Comparison of ENCODE assay signal across 16 cellular contexts in the genomic region with DNA sequence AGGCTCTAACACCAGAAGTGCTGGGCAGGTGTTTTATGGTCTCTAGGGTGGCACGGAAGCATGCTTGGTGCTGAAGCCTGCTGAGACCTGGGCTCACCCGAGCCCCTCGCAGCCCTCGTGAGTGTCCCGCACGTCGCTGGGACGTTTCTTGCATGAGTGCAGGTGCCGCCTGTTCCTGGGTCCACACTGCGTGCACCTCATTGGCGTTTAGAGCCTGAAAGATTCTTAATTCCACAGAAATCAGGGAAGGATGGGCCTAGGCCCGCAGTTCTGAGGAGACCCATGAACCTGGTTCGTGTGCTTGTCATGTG. TPM values are rescaled to one million over a fixed set of nuclear protein-coding genes. Genes with fewer than 3 reads are reported as not detected.
A peak's percentile ranks its signal among the peaks of the same experiment; 100 is the strongest.
DNase-seq lines count a peak whose midpoint lies in the region; ATAC-seq, FAIRE-seq and TF ChIP-seq lines count a peak whose summit lies in the region.
"Had no signal": no experiment of that assay in that cellular context is flagged by ENCODE, and none has a peak within 500 bp of the region (broad histone marks: within the 10 kb centered on the region; RNA-seq: fewer than 3 reads in every experiment).

No MANE protein-coding gene starts in this region.

- TF ChIP-seq CTCF in kidney (IDR thresholded peaks at IDR 0.05; ENCODE audit: borderline replicate concordance, extremely low read depth, insufficient read depth), result no peak
- TF ChIP-seq CTCF in colonic mucosa (IDR thresholded peaks at IDR 0.05), result no peak

- H3K4me3 ChIP-seq in kidney (ENCODE audit: low read length in 2 of 2), result no peak overlapping the region
- no peak overlapping the region for H3K4me3 ChIP-seq in colonic mucosa
- H3K4me3 ChIP-seq: BLaER1 treated with 17β-estradiol and CSF1 and Interleukin-3, amounts not matched to agents 10 nM and 100 nM; GM12878; GM23248 had no signal

- ATAC-seq in left ventricle myocardium superior (no peak), Right ventricle myocardium inferior (no peak)
- ATAC-seq: GM12878 had no signal

- no peaks in the 10 kb centered on the region for H3K27me3 ChIP-seq in colonic mucosa
- H3K27me3 ChIP-seq: BLaER1 treated with 17β-estradiol and CSF1 and Interleukin-3, amounts not matched to agents 10 nM and 100 nM had no signal

- H3K9ac ChIP-seq in kidney (ENCODE audit: low read length in 2 of 2) (no peak overlapping the region), colonic mucosa (ENCODE audit: low read depth in 2 of 2, low read length in 2 of 2) (no peak overlapping the region)
- H3K9ac ChIP-seq: BLaER1 treated with 17β-estradiol and CSF1 and Interleukin-3, amounts not matched to agents 10 nM and 100 nM; GM23248 had no signal

- peak; percentile 16 for DNase-seq in left ventricle myocardium superior
- no peak for DNase-seq in Right ventricle myocardium inferior (ENCODE audit: missing footprints)
- peak; percentile 23 for DNase-seq in kidney
- DNase-seq in posterior vena cava (ENCODE audit: low spot score), result peak; percentile 30
- no peak for DNase-seq in SHP77 (lab: John Stamatoyannopoulos, UW)
- no peak for DNase-seq in activated CD4-positive, alpha-beta T cell treated with anti-CD3 and anti-CD28 coated beads for 48 hours
- no peak for DNase-seq in activated naive CD4-positive, alpha-beta T cell treated with Interleukin-2 at 50 U/mL for 16 hours
- no peak for DNase-seq in colonic mucosa
- DNase-seq: ACHN; CD4-positive, CD25-positive, alpha-beta regulatory T cell; DMS 273 treated with DMSO at 0.1 percent for 48 hours; GM23248; H7 had no signal

- intact Hi-C loops in left ventricle myocardium superior (cut with micrococcal nuclease) (no loop called here), Right ventricle myocardium inferior (cut with DNase I) (no loop called here), kidney (cut with DNase I) (no loop called here), posterior vena cava (cut with DNase I) (no loop called here), colonic mucosa (cut with DNase I) (no loop called here)

- no peaks in the 10 kb centered on the region for H3K9me3 ChIP-seq in kidney (ENCODE audit: control insufficient read depth in 1 of 2, low read length in 2 of 2)
- no peaks in the 10 kb centered on the region for H3K9me3 ChIP-seq in colonic mucosa
- H3K9me3 ChIP-seq: BLaER1 treated with 17β-estradiol and CSF1 and Interleukin-3, amounts not matched to agents 10 nM and 100 nM had no signal

- H3K36me3 ChIP-seq in kidney (ENCODE audit: control insufficient read depth in 1 of 2, insufficient read depth in 2 of 2, low read length in 2 of 2), result peaks cover 7 to 20% of the 10 kb centered on the region in 2 donors
- peaks cover 6% of the 10 kb centered on the region for H3K36me3 ChIP-seq in colonic mucosa

- FAIRE-seq in kidney (lab: Jason Lieb, UNC), result no peak
- FAIRE-seq: GM12878, GM18507 had no signal

- H3K4me1 ChIP-seq in kidney (ENCODE audit: control insufficient read depth in 1 of 2, insufficient read depth in 1 of 2, low read depth in 1 of 2, low read length in 2 of 2) (no peaks in the 10 kb centered on the region), colonic mucosa (no peaks in the 10 kb centered on the region)

- H3K27ac ChIP-seq in kidney (ENCODE audit: low read depth in 2 of 2, low read length in 2 of 2) (no peak overlapping the region), colonic mucosa (no peak overlapping the region)
- H3K27ac ChIP-seq: BLaER1 treated with 17β-estradiol and CSF1 and Interleukin-3, amounts not matched to agents 10 nM and 100 nM; GM23248 had no signal

RNA-seq across cellular contexts. Expression of gene DIP2A, which starts 43.8 kb away (rescaled TPM):
- total RNA-seq in left ventricle myocardium superior (28.5 TPM), Right ventricle myocardium inferior (23.9 TPM), kidney (36.5 TPM), posterior vena cava (10 to 100 TPM; 24.3 to 26.4 TPM), colonic mucosa (10 to 100 TPM; 40.4 to 41.0 TPM)
- 8.7 TPM for polyA plus RNA-seq in kidney (ENCODE audit: insufficient read depth, low read depth, low replicate concordance)

Comparison
In these comparisons a context has a peak if more than half of its experiments do, and no peak if none do; other contexts are left out.
1. DNase-seq: peak in left ventricle myocardium superior (single experiment), kidney (single experiment) and posterior vena cava (single experiment); none in Right ventricle myocardium inferior (single experiment), SHP77 (0 of 2), activated CD4-positive, alpha-beta T cell treated with anti-CD3 and anti-CD28 coated beads for 48 hours (single experiment), activated naive CD4-positive, alpha-beta T cell treated with Interleukin-2 at 50 U/mL for 16 hours (single experiment) and colonic mucosa (single experiment).